ENCODE assay signal across 1 cellular context in genomic region chr16:75288596-75289120, GRCh38.
A peak's percentile ranks its signal among the peaks of the same experiment; 100 is the strongest.
TF ChIP-seq lines count a peak whose summit lies in the region.

No MANE protein-coding gene starts in this region.

TF ChIP-seq in GM12878, 131 proteins besides CTCF, POLR2A, EP300 and RAD21 (continued from another document):
- TF ChIP-seq, protein P1, sequence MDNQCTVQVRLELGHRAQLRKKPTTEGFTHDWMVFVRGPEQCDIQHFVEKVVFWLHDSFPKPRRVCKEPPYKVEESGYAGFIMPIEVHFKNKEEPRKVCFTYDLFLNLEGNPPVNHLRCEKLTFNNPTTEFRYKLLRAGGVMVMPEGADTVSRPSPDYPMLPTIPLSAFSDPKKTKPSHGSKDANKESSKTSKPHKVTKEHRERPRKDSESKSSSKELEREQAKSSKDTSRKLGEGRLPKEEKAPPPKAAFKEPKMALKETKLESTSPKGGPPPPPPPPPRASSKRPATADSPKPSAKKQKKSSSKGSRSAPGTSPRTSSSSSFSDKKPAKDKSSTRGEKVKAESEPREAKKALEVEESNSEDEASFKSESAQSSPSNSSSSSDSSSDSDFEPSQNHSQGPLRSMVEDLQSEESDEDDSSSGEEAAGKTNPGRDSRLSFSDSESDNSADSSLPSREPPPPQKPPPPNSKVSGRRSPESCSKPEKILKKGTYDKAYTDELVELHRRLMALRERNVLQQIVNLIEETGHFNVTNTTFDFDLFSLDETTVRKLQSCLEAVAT (IDR thresholded peaks at IDR 0.05) = peak; percentile 97
- TF ChIP-seq CREB1 (IDR thresholded peaks at IDR 0.05; ENCODE audit: low read depth) = no peak
- no peak for TF ChIP-seq CREM (IDR thresholded peaks at IDR 0.05; ENCODE audit: low read depth)
- no peak for TF ChIP-seq E2F4 (IDR thresholded peaks at IDR 0.05; ENCODE audit: low read depth, low read length)
